8 cellular contexts compared by ENCODE assay signal in the genomic region with DNA sequence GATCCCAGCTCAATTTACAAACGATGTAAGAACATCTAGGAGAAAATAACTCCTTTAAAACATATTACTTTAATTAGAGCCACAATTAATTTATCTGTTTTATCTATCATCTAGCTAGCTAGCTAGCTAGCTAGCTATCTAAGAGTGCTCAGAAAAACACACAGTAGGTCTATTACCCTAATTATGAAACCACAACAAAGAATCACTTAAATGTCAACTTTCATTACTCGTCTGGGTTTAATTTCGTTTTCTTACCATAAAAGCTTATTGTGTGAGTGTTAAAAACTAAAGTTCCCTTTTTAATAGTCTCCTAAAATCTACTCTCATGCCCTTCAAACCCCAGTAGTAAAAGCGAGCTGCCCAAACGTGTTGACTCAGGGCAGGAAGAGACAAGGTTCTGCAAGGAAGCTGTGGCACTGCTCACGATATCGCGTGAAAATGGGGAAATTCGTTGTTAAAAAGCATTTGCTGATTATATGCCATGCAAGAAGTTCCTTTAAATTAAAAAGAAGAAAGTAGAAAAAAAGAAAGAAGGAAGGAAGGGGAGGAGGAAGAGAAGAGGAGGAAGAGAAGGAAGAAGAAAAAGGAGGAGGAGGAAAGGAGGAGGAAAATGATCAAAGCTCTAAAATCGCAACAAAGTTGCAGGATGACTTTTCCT. TPM values are rescaled to one million over a fixed set of nuclear protein-coding genes. Genes with fewer than 3 reads are reported as not detected.
DNase-seq lines count a peak whose midpoint lies in the region; ATAC-seq, FAIRE-seq and TF ChIP-seq lines count a peak whose summit lies in the region.

No MANE protein-coding gene starts in this region.

- H3K9me3 ChIP-seq in MG63, result no peaks in the 10 kb centered on the region
- no peaks in the 10 kb centered on the region for H3K9me3 ChIP-seq in neuron (ENCODE audit: low read length)

- TF ChIP-seq CTCF in GM06990 (IDR thresholded peaks at IDR 0.05; ENCODE audit: insufficient read depth, low read length, poor library complexity, severe bottlenecking), result no peak

- intact Hi-C loops in posterior vena cava (cut with DNase I), result no loop called here

- H3K36me3 ChIP-seq in GM06990 (ENCODE audit: control insufficient read depth, insufficient read depth, low read length) (no peaks in the 10 kb centered on the region), MG63 (no peaks in the 10 kb centered on the region), neuron (ENCODE audit: insufficient read depth, low read length) (no peaks in the 10 kb centered on the region)

- DNase-seq in GM06990 (ENCODE audit: extremely low read depth, insufficient read length) (no peak), MG63 (peak; percentile 35), fibroblast of gingiva (ENCODE audit: low read depth) (peak; percentile 33), RCC 7860 (ENCODE audit: low spot score) (no peak), posterior vena cava (ENCODE audit: low spot score) (no peak)
- DNase-seq in activated CD4-positive, alpha-beta T cell treated with anti-CD3 and anti-CD28 coated beads for 48 hours, result peak; percentile 28

- H3K4me1 ChIP-seq in neuron (ENCODE audit: insufficient read depth, low read length), result peaks cover 20% of the 10 kb centered on the region

- H2AFZ ChIP-seq in neuron (ENCODE audit: low read depth, low read length), result peak overlapping the region; percentile 51

- H3K27me3 ChIP-seq in GM06990 (replicated peaks; ENCODE audit: control insufficient read depth, insufficient read depth, low read length) (no peaks in the 10 kb centered on the region), MG63 (no peaks in the 10 kb centered on the region), neuron (ENCODE audit: insufficient read depth, low read length) (no peaks in the 10 kb centered on the region)

- peak overlapping the region; percentile 67 for H3K4me3 ChIP-seq in GM06990 (replicated peaks; ENCODE audit: low read depth, low read length)
- H3K4me3 ChIP-seq in MG63, result peak overlapping the region; percentile 57
- peak overlapping the region; percentile 68 for H3K4me3 ChIP-seq in neuron (ENCODE audit: low read length)

- no peak for ATAC-seq in esophagus mucosa

- no peak for FAIRE-seq in RCC 7860 (lab: Jason Lieb, UNC)

RNA-seq across cellular contexts. Expression of gene MBNL3, which starts 0.6 kb away (rescaled TPM):
- 0.79 and 1.4 TPM in 2 replicates for total RNA-seq in MG63 (2014; rRNA removed; shearing (Covaris generic); ENCODE audit: low replicate concordance)
- total RNA-seq in posterior vena cava, result 10 to 100 TPM in 1 of 2 donors, 1 to 10 TPM in 1; 9.4 to 15.9 TPM
- 27.8 TPM for total RNA-seq in esophagus mucosa

Comparison
In these comparisons a context has a peak if more than half of its experiments do, and no peak if none do; other contexts are left out.
1. DNase-seq: peak in MG63 (single experiment), activated CD4-positive, alpha-beta T cell treated with anti-CD3 and anti-CD28 coated beads for 48 hours (single experiment) and fibroblast of gingiva (single experiment); none in GM06990 (single experiment), RCC 7860 (single experiment) and posterior vena cava (single experiment).
2. Peak in every context shown above with its lines, with median percentiles within 50 percentile points of each other: H3K4me3 ChIP-seq.